ENCODE assay signal across 8 cellular contexts in the genomic region with DNA sequence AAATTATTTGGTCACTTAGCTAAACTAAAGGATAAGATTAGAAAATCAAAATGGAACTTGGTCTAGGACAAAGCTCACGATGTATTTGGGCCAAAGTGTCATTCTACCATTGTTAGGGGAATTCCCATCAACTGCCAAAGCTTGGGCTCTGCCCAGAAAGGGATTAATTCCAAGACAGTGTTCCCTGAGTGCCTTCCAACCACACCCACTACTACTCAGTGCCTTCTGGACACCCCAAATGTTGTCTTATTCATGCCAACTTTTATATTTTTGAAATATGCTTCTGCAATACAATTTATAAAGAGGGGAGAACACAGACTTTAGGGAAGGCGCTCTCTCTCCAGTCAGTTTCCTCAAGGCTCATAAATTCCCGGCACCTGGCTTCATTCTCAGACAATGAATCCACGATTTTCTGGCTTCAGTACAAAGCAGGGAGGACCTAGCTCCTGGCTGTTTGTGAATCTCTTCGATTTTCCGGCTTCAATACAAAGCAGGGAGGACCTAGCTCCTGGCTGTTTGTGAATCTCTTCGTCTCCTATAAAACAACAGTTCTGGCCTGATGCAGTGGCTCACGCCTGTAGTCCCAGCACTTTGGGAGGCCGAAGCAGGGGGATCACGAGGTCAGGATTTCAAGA.
A peak's percentile ranks its signal among the peaks of the same experiment; 100 is the strongest.
DNase-seq lines count a peak whose midpoint lies in the region; TF ChIP-seq lines count a peak whose summit lies in the region.

No MANE protein-coding gene starts in this region.

- H3K4me3 ChIP-seq in ACC112 (ENCODE audit: low read depth, low read length) = peak overlapping the region; percentile 14; the same call in 1 of the 2 replicates
- no peak overlapping the region for H3K4me3 ChIP-seq in colonic mucosa
- no peak overlapping the region for H3K4me3 ChIP-seq in mesendoderm (ENCODE audit: low read length)

- H3K18ac ChIP-seq in mesendoderm (ENCODE audit: low read length) = peak overlapping the region; percentile 56

- H3K56ac ChIP-seq in mesendoderm (ENCODE audit: low read length) = peak overlapping the region; percentile 49

- no peak overlapping the region for H3K23ac ChIP-seq in mesendoderm (ENCODE audit: low read length)

- H3K27ac ChIP-seq in ACC112 (ENCODE audit: low read depth, low read length) = no peak overlapping the region
- no peak overlapping the region for H3K27ac ChIP-seq in colonic mucosa
- no peak overlapping the region for H3K27ac ChIP-seq in mesendoderm (ENCODE audit: low read depth, low read length)

- peak; percentile 88 for DNase-seq in M059J (ENCODE audit: low read depth)
- DNase-seq in colonic mucosa = peak; percentile 39
- peak; percentile 64 for DNase-seq in mesendoderm
- no peak for DNase-seq in NCI-H82 (lab: John Stamatoyannopoulos, UW)
- DNase-seq in activated gamma-delta T cell treated with Interleukin-2 at 50 U/mL for 16 hours = no peak
- no peak for DNase-seq in DMS79 (lab: John Stamatoyannopoulos, UW)
- no peak for DNase-seq in GM20000 (ENCODE audit: low spot score)

- no peak overlapping the region for H2AK5ac ChIP-seq in mesendoderm (ENCODE audit: low read length)

- H3K27me3 ChIP-seq in ACC112 (ENCODE audit: insufficient read depth, low read length) (no peaks in the 10 kb centered on the region), colonic mucosa (no peaks in the 10 kb centered on the region), mesendoderm (ENCODE audit: insufficient read depth, low read length, poor library complexity) (no peaks in the 10 kb centered on the region)

- intact Hi-C loops in colonic mucosa (cut with DNase I) = no loop called here

- WGBS in mesendoderm (ENCODE audit: extremely low coverage, insufficient coverage, low lambda C conversion rate) = no CpG with 5 or more reads among the region's 10 CpGs

- no peak overlapping the region for H4K8ac ChIP-seq in mesendoderm (ENCODE audit: low read depth, low read length)

- no peak overlapping the region for H3K4me2 ChIP-seq in mesendoderm (ENCODE audit: low read length)

- H3K4me1 ChIP-seq in ACC112 (ENCODE audit: control insufficient read depth, insufficient read depth, low read length, unreplicated experiment) (peaks cover 25% of the 10 kb centered on the region), colonic mucosa (no peaks in the 10 kb centered on the region), mesendoderm (ENCODE audit: control insufficient read depth, low read depth, low read length) (peaks cover 1% of the 10 kb centered on the region)

- no peaks in the 10 kb centered on the region for H3K9me3 ChIP-seq in colonic mucosa

- H3K36me3 ChIP-seq in ACC112 (ENCODE audit: insufficient read depth, low read length) = no peaks in the 10 kb centered on the region
- H3K36me3 ChIP-seq in colonic mucosa = no peaks in the 10 kb centered on the region
- H3K36me3 ChIP-seq in mesendoderm (ENCODE audit: control insufficient read depth, insufficient read depth, low read length) = no peaks in the 10 kb centered on the region

- H2AFZ ChIP-seq in ACC112 (ENCODE audit: low read length, unreplicated experiment) = peak overlapping the region; percentile 48

- H2BK5ac ChIP-seq in mesendoderm (ENCODE audit: low read length) = no peak overlapping the region

- H2BK15ac ChIP-seq in mesendoderm (replicated peaks; ENCODE audit: low read depth) = no peak overlapping the region

- H3K9ac ChIP-seq in colonic mucosa (ENCODE audit: low read depth in 2 of 2, low read length in 2 of 2) = no peak overlapping the region
- no peak overlapping the region for H3K9ac ChIP-seq in mesendoderm (ENCODE audit: low read length)

- no peak overlapping the region for H2BK120ac ChIP-seq in mesendoderm (ENCODE audit: low read depth, low read length)

- H3K79me2 ChIP-seq in ACC112 (ENCODE audit: control insufficient read depth, insufficient read depth, low read length, unreplicated experiment) (no peaks in the 10 kb centered on the region), mesendoderm (ENCODE audit: control insufficient read depth, insufficient read depth, low read length) (no peaks in the 10 kb centered on the region)

- no peaks in the 10 kb centered on the region for H3K79me1 ChIP-seq in mesendoderm (ENCODE audit: low read length)

- H4K5ac ChIP-seq in mesendoderm (ENCODE audit: low read length) = no peak overlapping the region

- TF ChIP-seq CTCF in colonic mucosa (IDR thresholded peaks at IDR 0.05) = no peak
- no peak for TF ChIP-seq CTCF in GM20000 (IDR thresholded peaks at IDR 0.05; ENCODE audit: extremely low read depth, missing control alignments)

- H3K4ac ChIP-seq in mesendoderm (ENCODE audit: low read depth, low read length) = no peak overlapping the region

Comparison
In these comparisons a context has a peak if more than half of its experiments do, and no peak if none do; other contexts are left out.
1. DNase-seq: peak in M059J (single experiment), colonic mucosa (single experiment) and mesendoderm (single experiment); none in NCI-H82 (single experiment), activated gamma-delta T cell treated with Interleukin-2 at 50 U/mL for 16 hours (single experiment), DMS79 (single experiment) and GM20000 (single experiment).